In the genomic region with DNA sequence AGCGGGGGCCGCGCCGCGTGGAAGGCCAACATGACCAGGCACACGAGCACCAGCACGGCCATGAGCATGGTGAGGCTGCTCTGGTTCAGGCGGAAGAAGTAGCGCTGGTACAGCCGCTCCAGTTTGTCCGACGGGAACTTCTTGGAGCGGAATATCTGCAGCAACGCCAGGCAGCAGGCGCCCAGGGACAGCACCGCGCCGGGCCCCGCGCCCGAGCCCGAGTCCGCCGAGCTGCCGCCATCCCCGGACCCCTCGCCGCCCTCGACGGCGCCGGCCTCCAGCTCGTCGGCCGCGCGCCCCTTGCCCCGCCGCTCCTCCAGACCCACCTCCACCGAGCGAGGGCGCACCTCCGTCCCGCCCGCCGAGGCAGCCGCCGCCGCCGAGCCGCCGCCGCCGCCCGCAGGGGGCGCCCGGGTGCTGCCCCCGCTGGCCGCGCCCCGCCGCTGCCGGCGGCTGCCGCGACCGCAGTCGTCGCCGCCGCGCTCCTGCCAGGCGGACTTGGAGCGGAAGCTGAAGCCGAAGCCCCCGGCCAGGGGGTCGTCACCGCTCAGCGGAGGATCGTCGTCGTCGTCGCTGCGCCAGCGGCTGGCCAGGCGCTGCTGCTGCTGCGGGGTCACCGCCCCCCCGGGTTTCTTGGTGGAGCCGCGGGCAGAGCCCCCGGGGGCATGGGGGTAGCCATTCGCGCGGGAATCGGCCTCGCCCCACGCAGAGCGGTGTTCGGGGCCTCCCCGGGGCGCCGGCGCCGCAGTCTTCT, we compare ENCODE assay signal across 3 cellular contexts.
TF ChIP-seq lines count a peak whose summit lies in the region.

No MANE protein-coding gene starts in this region.

TF ChIP-seq in WTC11, 78 proteins besides CTCF, POLR2A, EP300 and RAD21:
- TF ChIP-seq, protein P1, sequence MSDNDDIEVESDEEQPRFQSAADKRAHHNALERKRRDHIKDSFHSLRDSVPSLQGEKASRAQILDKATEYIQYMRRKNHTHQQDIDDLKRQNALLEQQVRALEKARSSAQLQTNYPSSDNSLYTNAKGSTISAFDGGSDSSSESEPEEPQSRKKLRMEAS (CRISPR knock-in tag; IDR thresholded peaks at IDR 0.05), result 0 out of 2 replicates have a peak, but pooled peaks have one; percentile 43
- TF ChIP-seq EMX1 (CRISPR knock-in tag; IDR thresholded peaks at IDR 0.05) (0 out of 2 replicates have a peak, but pooled peaks have one; percentile 61), ZNF671 (CRISPR knock-in tag; IDR thresholded peaks at IDR 0.05) (peak; percentile 65; the same call in 1 of the 2 replicates), ZNF219 (CRISPR knock-in tag; IDR thresholded peaks at IDR 0.05; ENCODE audit: borderline replicate concordance) (no peak), ZNF423 (CRISPR knock-in tag; IDR thresholded peaks at IDR 0.05) (no peak), TCF7 (CRISPR knock-in tag; IDR thresholded peaks at IDR 0.05; ENCODE audit: low read depth) (no peak)
TF ChIP-seq in WTC11: peak in this region for 3.

TF ChIP-seq in H1, 55 proteins besides CTCF, POLR2A, EP300 and RAD21:
- TF ChIP-seq GABPA (IDR thresholded peaks at IDR 0.05; ENCODE audit: borderline replicate concordance, insufficient read depth, low read length), result no peak
- TF ChIP-seq, protein P2, sequence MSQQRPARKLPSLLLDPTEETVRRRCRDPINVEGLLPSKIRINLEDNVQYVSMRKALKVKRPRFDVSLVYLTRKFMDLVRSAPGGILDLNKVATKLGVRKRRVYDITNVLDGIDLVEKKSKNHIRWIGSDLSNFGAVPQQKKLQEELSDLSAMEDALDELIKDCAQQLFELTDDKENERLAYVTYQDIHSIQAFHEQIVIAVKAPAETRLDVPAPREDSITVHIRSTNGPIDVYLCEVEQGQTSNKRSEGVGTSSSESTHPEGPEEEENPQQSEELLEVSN (IDR thresholded peaks at IDR 0.05), result peak; percentile 59
- TF ChIP-seq, protein P1 (IDR thresholded peaks at IDR 0.05), result peak; percentile 79

TF ChIP-seq in neural cell, 6 proteins besides CTCF, POLR2A, EP300 and RAD21:
- TF ChIP-seq EZH2 (IDR thresholded peaks at IDR 0.05; ENCODE audit: borderline replicate concordance, insufficient read depth, low read length, poor library complexity, severe bottlenecking) (no peak), REST (IDR thresholded peaks at IDR 0.05; ENCODE audit: borderline replicate concordance) (no peak), MXI1 (conservative IDR thresholded peaks at IDR 0.05; ENCODE audit: poor library complexity, severe bottlenecking) (no peak), TAF1 (IDR thresholded peaks at IDR 0.05; ENCODE audit: low read depth) (no peak), POLR2AphosphoS5 (IDR thresholded peaks at IDR 0.05) (no peak), SMC3 (conservative IDR thresholded peaks at IDR 0.05; ENCODE audit: poor library complexity) (no peak)
